14 cellular contexts compared by ENCODE assay signal in genomic region chr13:30998548-30999140, GRCh38.
DNase-seq lines count a peak whose midpoint lies in the region; TF ChIP-seq lines count a peak whose summit lies in the region.
"Had no signal": no experiment of that assay in that cellular context is flagged by ENCODE, and none has a peak within 500 bp of the region (broad histone marks: within the 10 kb centered on the region; RNA-seq: fewer than 3 reads in every experiment).

No MANE protein-coding gene starts in this region.

- H3K4me1 Mint-ChIP-seq in endodermal cell = no peaks in the 10 kb centered on the region
- H3K4me1 Mint-ChIP-seq in activated CD4-positive, alpha-beta T cell treated with anti-CD3 and anti-CD28 coated beads, Interleukin-2, amount 10 ng/mL, durations not matched to agents 7 days and 5 days = no peaks in the 10 kb centered on the region
- H3K4me1 Mint-ChIP-seq: activated naive CD8-positive, alpha-beta T cell treated with anti-CD3 and anti-CD28 coated beads for 36 hours; CD8-positive, alpha-beta memory T cell had no signal

- H3K27me3 Mint-ChIP-seq in endodermal cell (ENCODE audit: insufficient read depth) = peaks cover 4% of the 10 kb centered on the region
- H3K27me3 Mint-ChIP-seq in activated CD4-positive, alpha-beta T cell treated with anti-CD3 and anti-CD28 coated beads, Interleukin-2, amount 10 ng/mL, durations not matched to agents 7 days and 5 days = peaks cover 15% of the 10 kb centered on the region

- H3K27ac Mint-ChIP-seq in endodermal cell = no peak overlapping the region
- H3K27ac Mint-ChIP-seq in activated CD4-positive, alpha-beta T cell treated with anti-CD3 and anti-CD28 coated beads, Interleukin-2, amount 10 ng/mL, durations not matched to agents 7 days and 5 days = no peak overlapping the region
- H3K27ac Mint-ChIP-seq: activated naive CD8-positive, alpha-beta T cell treated with anti-CD3 and anti-CD28 coated beads for 36 hours; CD8-positive, alpha-beta memory T cell had no signal

- H3K9me3 Mint-ChIP-seq in endodermal cell = no peaks in the 10 kb centered on the region
- H3K9me3 Mint-ChIP-seq in activated CD4-positive, alpha-beta T cell treated with anti-CD3 and anti-CD28 coated beads, Interleukin-2, amount 10 ng/mL, durations not matched to agents 7 days and 5 days = no peaks in the 10 kb centered on the region
- H3K9me3 Mint-ChIP-seq: activated naive CD8-positive, alpha-beta T cell treated with anti-CD3 and anti-CD28 coated beads for 36 hours; CD8-positive, alpha-beta memory T cell had no signal

- WGBS in endodermal cell (ENCODE audit: insufficient coverage in 1 of 2, insufficient read length in 1 of 2), 2 experiments = 59 to 79% methylated on average over 4 to 5 of the region's 5 CpGs

- H3K36me3 ChIP-seq in BE2C (no peaks in the 10 kb centered on the region), endodermal cell (ENCODE audit: control insufficient read depth, insufficient read depth, low read length) (no peaks in the 10 kb centered on the region), colonic mucosa (no peaks in the 10 kb centered on the region)
- H3K36me3 ChIP-seq: esophagus squamous epithelium, upper lobe of left lung had no signal

- intact Hi-C loops in colonic mucosa (cut with DNase I) = no loop called here

- POLR2A ChIA-PET in activated CD4-positive, alpha-beta T cell treated with anti-CD3 and anti-CD28 coated beads, Interleukin-2, amount 10 ng/mL, durations not matched to agents 7 days and 5 days (lab: Charles Lee) = interaction anchor here (0.7 kb wide), 1 partner anchor 117 kb away, joined by 3 read pairs; no protein-coding TSS in a partner anchor

- no peaks in the 10 kb centered on the region for H3K27me3 ChIP-seq in BE2C
- H3K27me3 ChIP-seq in endodermal cell (ENCODE audit: control insufficient read depth, insufficient read depth, low read length, poor library complexity, severe bottlenecking) = no peaks in the 10 kb centered on the region
- H3K27me3 ChIP-seq in colonic mucosa = no peaks in the 10 kb centered on the region
- H3K27me3 ChIP-seq: esophagus squamous epithelium, upper lobe of left lung had no signal

- H3K4me1 ChIP-seq in BE2C = peaks cover 15% of the 10 kb centered on the region
- no peaks in the 10 kb centered on the region for H3K4me1 ChIP-seq in endodermal cell (ENCODE audit: control insufficient read depth, insufficient read depth, low read length)
- H3K4me1 ChIP-seq in colonic mucosa = no peaks in the 10 kb centered on the region
- H3K4me1 ChIP-seq: upper lobe of left lung had no signal

- H3K36me3 Mint-ChIP-seq in endodermal cell (ENCODE audit: low read depth) = no peaks in the 10 kb centered on the region
- H3K36me3 Mint-ChIP-seq in activated CD4-positive, alpha-beta T cell treated with anti-CD3 and anti-CD28 coated beads, Interleukin-2, amount 10 ng/mL, durations not matched to agents 7 days and 5 days (ENCODE audit: low read depth) = no peaks in the 10 kb centered on the region
- H3K36me3 Mint-ChIP-seq: activated naive CD8-positive, alpha-beta T cell treated with anti-CD3 and anti-CD28 coated beads for 36 hours; CD8-positive, alpha-beta memory T cell had no signal

- no peak overlapping the region for H3K4me3 Mint-ChIP-seq in endodermal cell
- no peak overlapping the region for H3K4me3 Mint-ChIP-seq in activated CD4-positive, alpha-beta T cell treated with anti-CD3 and anti-CD28 coated beads, Interleukin-2, amount 10 ng/mL, durations not matched to agents 7 days and 5 days
- H3K4me3 Mint-ChIP-seq: activated naive CD8-positive, alpha-beta T cell treated with anti-CD3 and anti-CD28 coated beads for 36 hours had no signal

- H3K9ac ChIP-seq in endodermal cell (ENCODE audit: extremely low read depth, low read length, poor library complexity, severe bottlenecking) (no peak overlapping the region), colonic mucosa (ENCODE audit: low read depth in 2 of 2, low read length in 2 of 2) (no peak overlapping the region)

- H3K4me3 ChIP-seq in BE2C (ENCODE audit: low read depth, low read length) = peak overlapping the region; percentile 25
- no peak overlapping the region for H3K4me3 ChIP-seq in endodermal cell (ENCODE audit: low read length)
- H3K4me3 ChIP-seq in colonic mucosa = no peak overlapping the region
- H3K4me3 ChIP-seq: esophagus squamous epithelium, upper lobe of left lung had no signal

- DNase-seq in BE2C (peak; percentile 72), NCI-H345 treated with DMSO at 0.1 percent for 48 hours (lab: John Stamatoyannopoulos, UW; ENCODE audit: unreplicated experiment) (peak; percentile 21), endodermal cell (peak; percentile 19), myocyte (ENCODE audit: low read depth) (peak; percentile 18), colonic mucosa (no peak), HuH-7.5 (ENCODE audit: low spot score) (no peak), NCI-H2029 treated with DMSO at 0.1 percent for 48 hours (lab: John Stamatoyannopoulos, UW) (no peak)
- no peak for DNase-seq in activated CD4-positive, alpha-beta T cell treated with anti-CD3 and anti-CD28 coated beads, Interleukin-2, amount 10 ng/mL, durations not matched to agents 7 days and 5 days
- DNase-seq: activated naive CD8-positive, alpha-beta T cell treated with anti-CD3 and anti-CD28 coated beads for 36 hours; CD8-positive, alpha-beta memory T cell; esophagus squamous epithelium; left ventricle myocardium superior; T-helper 1 cell; upper lobe of left lung had no signal

- H3K9me3 ChIP-seq in BE2C (no peaks in the 10 kb centered on the region), endodermal cell (ENCODE audit: control insufficient read depth, low read length) (no peaks in the 10 kb centered on the region), colonic mucosa (no peaks in the 10 kb centered on the region)
- H3K9me3 ChIP-seq: esophagus squamous epithelium, upper lobe of left lung had no signal

- no peak for TF ChIP-seq CTCF in BE2C (IDR thresholded peaks at IDR 0.05; ENCODE audit: low read depth, low read length)
- TF ChIP-seq CTCF in endodermal cell (conservative IDR thresholded peaks at IDR 0.05) = no peak
- TF ChIP-seq CTCF in colonic mucosa (IDR thresholded peaks at IDR 0.05) = no peak

- H3K27ac ChIP-seq in endodermal cell (ENCODE audit: low read depth, low read length) (peak overlapping the region; percentile 71), colonic mucosa (no peak overlapping the region)
- H3K27ac ChIP-seq: esophagus squamous epithelium, upper lobe of left lung had no signal

- CTCF ChIA-PET in activated CD4-positive, alpha-beta T cell treated with anti-CD3 and anti-CD28 coated beads, Interleukin-2, amount 10 ng/mL, durations not matched to agents 7 days and 5 days (lab: Charles Lee) = interaction anchor here (0.8 kb wide), 1 partner anchor 50 kb away, joined by 3 read pairs; no protein-coding TSS in a partner anchor

Comparison
In these comparisons a context has a peak if more than half of its experiments do, and no peak if none do; other contexts are left out.
1. DNase-seq: peak in BE2C (single experiment), NCI-H345 treated with DMSO at 0.1 percent for 48 hours (single experiment), endodermal cell (single experiment) and myocyte (single experiment); none in colonic mucosa (single experiment), HuH-7.5 (single experiment), activated CD4-positive, alpha-beta T cell treated with anti-CD3 and anti-CD28 coated beads, Interleukin-2, amount 10 ng/mL, durations not matched to agents 7 days and 5 days (single experiment) and NCI-H2029 treated with DMSO at 0.1 percent for 48 hours (single experiment).